In genomic region chr9:113401027-113401792, GRCh38 we compare ENCODE assay signal across 1 cellular context.
TF ChIP-seq lines count a peak whose summit lies in the region.

TSS of gene ALAD (minus strand) at chr9:113401284. CDS start at chr9:113393559, 7,725 bp downstream.

TF ChIP-seq in HepG2, 621 proteins besides CTCF, POLR2A, EP300 and RAD21 (continued from another document and continues in another):
- TF ChIP-seq, protein P1, sequence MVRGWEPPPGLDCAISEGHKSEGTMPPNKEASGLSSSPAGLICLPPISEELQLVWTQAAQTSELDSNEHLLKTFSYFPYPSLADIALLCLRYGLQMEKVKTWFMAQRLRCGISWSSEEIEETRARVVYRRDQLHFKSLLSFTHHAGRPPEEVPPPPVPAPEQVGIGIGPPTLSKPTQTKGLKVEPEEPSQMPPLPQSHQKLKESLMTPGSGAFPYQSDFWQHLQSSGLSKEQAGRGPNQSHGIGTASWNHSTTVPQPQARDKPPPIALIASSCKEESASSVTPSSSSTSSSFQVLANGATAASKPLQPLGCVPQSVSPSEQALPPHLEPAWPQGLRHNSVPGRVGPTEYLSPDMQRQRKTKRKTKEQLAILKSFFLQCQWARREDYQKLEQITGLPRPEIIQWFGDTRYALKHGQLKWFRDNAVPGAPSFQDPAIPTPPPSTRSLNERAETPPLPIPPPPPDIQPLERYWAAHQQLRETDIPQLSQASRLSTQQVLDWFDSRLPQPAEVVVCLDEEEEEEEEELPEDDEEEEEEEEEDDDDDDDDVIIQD (CRISPR knock-in tag; IDR thresholded peaks at IDR 0.05; ENCODE audit: low read depth) = 0 out of 2 replicates have a peak, but pooled peaks have one; percentile 48
- TF ChIP-seq SP5 (CRISPR knock-in tag; IDR thresholded peaks at IDR 0.05; ENCODE audit: borderline replicate concordance, low read depth) (no peak; the same call in 1 of the 2 replicates), ZFP36L1 (CRISPR knock-in tag; IDR thresholded peaks at IDR 0.05) (no peak), DZIP1 (CRISPR knock-in tag; IDR thresholded peaks at IDR 0.05) (no peak; the same call in 1 of the 2 replicates), GPN1 (CRISPR knock-in tag; IDR thresholded peaks at IDR 0.05; ENCODE audit: borderline replicate concordance) (no peak), CBFB (CRISPR knock-in tag; IDR thresholded peaks at IDR 0.05) (no peak), TOE1 (CRISPR knock-in tag; IDR thresholded peaks at IDR 0.05) (peak; percentile 77; the same call in 1 of the 2 replicates), ZNF841 (CRISPR knock-in tag; IDR thresholded peaks at IDR 0.05; ENCODE audit: borderline replicate concordance) (no peak), SRF (IDR thresholded peaks at IDR 0.05; ENCODE audit: low read depth, low read length) (no peak; the same call in 1 of the 2 replicates), KDM5A (IDR thresholded peaks at IDR 0.05; ENCODE audit: borderline replicate concordance, low read length) (peak; percentile 65; the same call in 1 of the 2 replicates), SMARCC2 (IDR thresholded peaks at IDR 0.05) (no peak), DMAP1 (CRISPR knock-in tag; IDR thresholded peaks at IDR 0.05) (peak; percentile 52; the same call in 1 of the 2 replicates), USF2 (IDR thresholded peaks at IDR 0.05; ENCODE audit: low read depth, low read length) (no peak), USF2 (CRISPR knock-in tag; IDR thresholded peaks at IDR 0.05; ENCODE audit: borderline replicate concordance) (no peak), ZNF350 (CRISPR knock-in tag; IDR thresholded peaks at IDR 0.05; ENCODE audit: borderline replicate concordance, low read depth) (peak; percentile 91), NFIC (IDR thresholded peaks at IDR 0.05; ENCODE audit: low read length) (no peak), ZNF10 (CRISPR knock-in tag; IDR thresholded peaks at IDR 0.05; ENCODE audit: borderline replicate concordance, low read depth) (no peak), ATAD3A (CRISPR knock-in tag; IDR thresholded peaks at IDR 0.05) (no peak), THYN1 (CRISPR knock-in tag; IDR thresholded peaks at IDR 0.05; ENCODE audit: borderline replicate concordance, low read depth) (no peak), MED1 (CRISPR knock-in tag; IDR thresholded peaks at IDR 0.05) (peak; percentile 86), MXI1 (IDR thresholded peaks at IDR 0.05; ENCODE audit: borderline replicate concordance, low read depth, low read length) (peak; percentile 84; the same call in 1 of the 3 replicates), SMAD1 (CRISPR knock-in tag; IDR thresholded peaks at IDR 0.05; ENCODE audit: borderline replicate concordance, low read depth) (0 out of 2 replicates have a peak, but pooled peaks have one; percentile 73), PHF5A (CRISPR knock-in tag; IDR thresholded peaks at IDR 0.05; ENCODE audit: low read depth, unreplicated experiment) (peak; percentile 76), ZNF850 (CRISPR knock-in tag; conservative IDR thresholded peaks at IDR 0.05) (no peak), ZNF746 (CRISPR knock-in tag; IDR thresholded peaks at IDR 0.05) (peak; percentile 87; the same call in 1 of the 2 replicates), ZNF629 (CRISPR knock-in tag; conservative IDR thresholded peaks at IDR 0.05) (0 out of 2 replicates have a peak, but pooled peaks have one; percentile 13), REXO4 (CRISPR knock-in tag; IDR thresholded peaks at IDR 0.05; ENCODE audit: borderline replicate concordance) (no peak), ZNF749 (CRISPR knock-in tag; IDR thresholded peaks at IDR 0.05; ENCODE audit: borderline replicate concordance) (no peak), SSRP1 (CRISPR knock-in tag; IDR thresholded peaks at IDR 0.05) (no peak), ATF5 (CRISPR knock-in tag; IDR thresholded peaks at IDR 0.05; ENCODE audit: low read depth) (no peak), TBX3 (IDR thresholded peaks at IDR 0.05; ENCODE audit: borderline replicate concordance) (no peak), HDAC2 (CRISPR knock-in tag; IDR thresholded peaks at IDR 0.05) (peak; percentile 52), ZMYM4 (CRISPR knock-in tag; IDR thresholded peaks at IDR 0.05) (peak; percentile 84)
- TF ChIP-seq, protein P2, sequence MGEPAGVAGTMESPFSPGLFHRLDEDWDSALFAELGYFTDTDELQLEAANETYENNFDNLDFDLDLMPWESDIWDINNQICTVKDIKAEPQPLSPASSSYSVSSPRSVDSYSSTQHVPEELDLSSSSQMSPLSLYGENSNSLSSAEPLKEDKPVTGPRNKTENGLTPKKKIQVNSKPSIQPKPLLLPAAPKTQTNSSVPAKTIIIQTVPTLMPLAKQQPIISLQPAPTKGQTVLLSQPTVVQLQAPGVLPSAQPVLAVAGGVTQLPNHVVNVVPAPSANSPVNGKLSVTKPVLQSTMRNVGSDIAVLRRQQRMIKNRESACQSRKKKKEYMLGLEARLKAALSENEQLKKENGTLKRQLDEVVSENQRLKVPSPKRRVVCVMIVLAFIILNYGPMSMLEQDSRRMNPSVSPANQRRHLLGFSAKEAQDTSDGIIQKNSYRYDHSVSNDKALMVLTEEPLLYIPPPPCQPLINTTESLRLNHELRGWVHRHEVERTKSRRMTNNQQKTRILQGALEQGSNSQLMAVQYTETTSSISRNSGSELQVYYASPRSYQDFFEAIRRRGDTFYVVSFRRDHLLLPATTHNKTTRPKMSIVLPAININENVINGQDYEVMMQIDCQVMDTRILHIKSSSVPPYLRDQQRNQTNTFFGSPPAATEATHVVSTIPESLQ (CRISPR knock-in tag; conservative IDR thresholded peaks at IDR 0.05) = no peak
- TF ChIP-seq, protein P3, sequence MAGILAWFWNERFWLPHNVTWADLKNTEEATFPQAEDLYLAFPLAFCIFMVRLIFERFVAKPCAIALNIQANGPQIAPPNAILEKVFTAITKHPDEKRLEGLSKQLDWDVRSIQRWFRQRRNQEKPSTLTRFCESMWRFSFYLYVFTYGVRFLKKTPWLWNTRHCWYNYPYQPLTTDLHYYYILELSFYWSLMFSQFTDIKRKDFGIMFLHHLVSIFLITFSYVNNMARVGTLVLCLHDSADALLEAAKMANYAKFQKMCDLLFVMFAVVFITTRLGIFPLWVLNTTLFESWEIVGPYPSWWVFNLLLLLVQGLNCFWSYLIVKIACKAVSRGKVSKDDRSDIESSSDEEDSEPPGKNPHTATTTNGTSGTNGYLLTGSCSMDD (CRISPR knock-in tag; IDR thresholded peaks at IDR 0.05) = no peak
- TF ChIP-seq, protein P4, sequence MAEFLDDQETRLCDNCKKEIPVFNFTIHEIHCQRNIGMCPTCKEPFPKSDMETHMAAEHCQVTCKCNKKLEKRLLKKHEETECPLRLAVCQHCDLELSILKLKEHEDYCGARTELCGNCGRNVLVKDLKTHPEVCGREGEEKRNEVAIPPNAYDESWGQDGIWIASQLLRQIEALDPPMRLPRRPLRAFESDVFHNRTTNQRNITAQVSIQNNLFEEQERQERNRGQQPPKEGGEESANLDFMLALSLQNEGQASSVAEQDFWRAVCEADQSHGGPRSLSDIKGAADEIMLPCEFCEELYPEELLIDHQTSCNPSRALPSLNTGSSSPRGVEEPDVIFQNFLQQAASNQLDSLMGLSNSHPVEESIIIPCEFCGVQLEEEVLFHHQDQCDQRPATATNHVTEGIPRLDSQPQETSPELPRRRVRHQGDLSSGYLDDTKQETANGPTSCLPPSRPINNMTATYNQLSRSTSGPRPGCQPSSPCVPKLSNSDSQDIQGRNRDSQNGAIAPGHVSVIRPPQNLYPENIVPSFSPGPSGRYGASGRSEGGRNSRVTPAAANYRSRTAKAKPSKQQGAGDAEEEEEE (CRISPR knock-in tag; IDR thresholded peaks at IDR 0.05; ENCODE audit: borderline replicate concordance) = no peak; the same call in 1 of the 2 replicates
- TF ChIP-seq, protein P5, sequence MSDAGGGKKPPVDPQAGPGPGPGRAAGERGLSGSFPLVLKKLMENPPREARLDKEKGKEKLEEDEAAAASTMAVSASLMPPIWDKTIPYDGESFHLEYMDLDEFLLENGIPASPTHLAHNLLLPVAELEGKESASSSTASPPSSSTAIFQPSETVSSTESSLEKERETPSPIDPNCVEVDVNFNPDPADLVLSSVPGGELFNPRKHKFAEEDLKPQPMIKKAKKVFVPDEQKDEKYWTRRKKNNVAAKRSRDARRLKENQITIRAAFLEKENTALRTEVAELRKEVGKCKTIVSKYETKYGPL (CRISPR knock-in tag; IDR thresholded peaks at IDR 0.05) = no peak
- TF ChIP-seq, protein P6, sequence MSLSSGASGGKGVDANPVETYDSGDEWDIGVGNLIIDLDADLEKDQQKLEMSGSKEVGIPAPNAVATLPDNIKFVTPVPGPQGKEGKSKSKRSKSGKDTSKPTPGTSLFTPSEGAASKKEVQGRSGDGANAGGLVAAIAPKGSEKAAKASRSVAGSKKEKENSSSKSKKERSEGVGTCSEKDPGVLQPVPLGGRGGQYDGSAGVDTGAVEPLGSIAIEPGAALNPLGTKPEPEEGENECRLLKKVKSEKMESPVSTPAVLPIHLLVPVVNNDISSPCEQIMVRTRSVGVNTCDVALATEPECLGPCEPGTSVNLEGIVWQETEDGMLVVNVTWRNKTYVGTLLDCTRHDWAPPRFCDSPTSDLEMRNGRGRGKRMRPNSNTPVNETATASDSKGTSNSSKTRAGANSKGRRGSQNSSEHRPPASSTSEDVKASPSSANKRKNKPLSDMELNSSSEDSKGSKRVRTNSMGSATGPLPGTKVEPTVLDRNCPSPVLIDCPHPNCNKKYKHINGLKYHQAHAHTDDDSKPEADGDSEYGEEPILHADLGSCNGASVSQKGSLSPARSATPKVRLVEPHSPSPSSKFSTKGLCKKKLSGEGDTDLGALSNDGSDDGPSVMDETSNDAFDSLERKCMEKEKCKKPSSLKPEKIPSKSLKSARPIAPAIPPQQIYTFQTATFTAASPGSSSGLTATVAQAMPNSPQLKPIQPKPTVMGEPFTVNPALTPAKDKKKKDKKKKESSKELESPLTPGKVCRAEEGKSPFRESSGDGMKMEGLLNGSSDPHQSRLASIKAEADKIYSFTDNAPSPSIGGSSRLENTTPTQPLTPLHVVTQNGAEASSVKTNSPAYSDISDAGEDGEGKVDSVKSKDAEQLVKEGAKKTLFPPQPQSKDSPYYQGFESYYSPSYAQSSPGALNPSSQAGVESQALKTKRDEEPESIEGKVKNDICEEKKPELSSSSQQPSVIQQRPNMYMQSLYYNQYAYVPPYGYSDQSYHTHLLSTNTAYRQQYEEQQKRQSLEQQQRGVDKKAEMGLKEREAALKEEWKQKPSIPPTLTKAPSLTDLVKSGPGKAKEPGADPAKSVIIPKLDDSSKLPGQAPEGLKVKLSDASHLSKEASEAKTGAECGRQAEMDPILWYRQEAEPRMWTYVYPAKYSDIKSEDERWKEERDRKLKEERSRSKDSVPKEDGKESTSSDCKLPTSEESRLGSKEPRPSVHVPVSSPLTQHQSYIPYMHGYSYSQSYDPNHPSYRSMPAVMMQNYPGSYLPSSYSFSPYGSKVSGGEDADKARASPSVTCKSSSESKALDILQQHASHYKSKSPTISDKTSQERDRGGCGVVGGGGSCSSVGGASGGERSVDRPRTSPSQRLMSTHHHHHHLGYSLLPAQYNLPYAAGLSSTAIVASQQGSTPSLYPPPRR (CRISPR knock-in tag; IDR thresholded peaks at IDR 0.05; ENCODE audit: borderline replicate concordance) = no peak
- TF ChIP-seq, protein P7, sequence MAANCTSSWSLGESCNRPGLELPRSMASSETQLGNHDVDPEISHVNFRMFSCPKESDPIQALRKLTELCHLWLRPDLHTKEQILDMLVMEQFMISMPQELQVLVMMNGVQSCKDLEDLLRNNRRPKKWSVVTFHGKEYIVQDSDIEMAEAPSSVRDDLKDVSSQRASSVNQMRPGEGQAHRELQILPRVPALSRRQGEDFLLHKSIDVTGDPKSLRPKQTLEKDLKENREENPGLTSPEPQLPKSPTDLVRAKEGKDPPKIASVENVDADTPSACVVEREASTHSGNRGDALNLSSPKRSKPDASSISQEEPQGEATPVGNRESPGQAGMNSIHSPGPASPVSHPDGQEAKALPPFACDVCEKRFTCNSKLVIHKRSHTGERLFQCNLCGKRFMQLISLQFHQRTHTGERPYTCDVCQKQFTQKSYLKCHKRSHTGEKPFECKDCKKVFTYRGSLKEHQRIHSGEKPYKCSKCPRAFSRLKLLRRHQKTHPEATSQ (CRISPR knock-in tag; IDR thresholded peaks at IDR 0.05; ENCODE audit: borderline replicate concordance) = no peak
